In the genomic region with DNA sequence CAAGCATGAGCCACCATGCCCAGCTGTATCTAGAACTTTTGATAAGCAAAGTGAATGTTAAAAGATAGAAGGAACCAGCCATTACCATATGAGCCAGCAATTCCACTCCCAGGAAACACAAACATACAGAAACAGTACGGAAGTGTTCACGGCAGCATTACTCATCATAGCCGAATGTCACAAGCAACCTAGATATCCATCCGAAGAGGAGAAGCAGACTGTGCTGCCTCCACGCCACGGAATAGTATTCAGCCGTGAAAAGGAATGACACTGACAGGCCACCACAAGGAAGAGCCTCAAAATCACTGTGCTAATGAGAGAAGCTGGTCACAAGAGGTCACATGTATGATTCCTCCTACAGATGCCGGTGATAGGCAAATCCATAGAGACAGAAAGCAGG, we compare ENCODE assay signal across 12 cellular contexts. TPM values are rescaled to one million over a fixed set of nuclear protein-coding genes. Genes with fewer than 3 reads are reported as not detected.
A peak's percentile ranks its signal among the peaks of the same experiment; 100 is the strongest.
DNase-seq lines count a peak whose midpoint lies in the region; ATAC-seq and TF ChIP-seq lines count a peak whose summit lies in the region.
"Had no signal": no experiment of that assay in that cellular context is flagged by ENCODE, and none has a peak within 500 bp of the region (broad histone marks: within the 10 kb centered on the region; RNA-seq: fewer than 3 reads in every experiment).

No MANE protein-coding gene starts in this region.

- no peak overlapping the region for H3K27ac Mint-ChIP-seq in activated T-helper 17 cell treated with anti-CD3 and anti-CD28 coated beads, Interleukin-2, amount 50 U/mL, for 72 hours

- H4K20me1 ChIP-seq in KMS-11 (ENCODE audit: insufficient read depth) = no peaks in the 10 kb centered on the region

- 39 to 49% methylated on average over 8 of the region's 8 CpGs for WGBS in aorta, 2 donors

- H3K9me3 Mint-ChIP-seq in activated T-helper 17 cell treated with anti-CD3 and anti-CD28 coated beads, Interleukin-2, amount 50 U/mL, for 72 hours = no peaks in the 10 kb centered on the region

- H3K4me2 ChIP-seq in KMS-11 = peak overlapping the region; percentile 58; the same call in 1 of the 2 replicates

- ATAC-seq in activated T-helper 17 cell treated with anti-CD3 and anti-CD28 coated beads, Interleukin-2, amount 50 U/mL, for 72 hours (replicated peaks) = peak; percentile 61
- ATAC-seq in aorta (ENCODE audit: low FRiP score) (no peak), GM21515 (IDR thresholded peaks at IDR 0.05; ENCODE audit: unreplicated experiment) (no peak)

- H3K4me1 ChIP-seq in KMS-11 (ENCODE audit: low read depth, poor library complexity, severe bottlenecking) (peaks cover 94% of the 10 kb centered on the region), aorta (ENCODE audit: control insufficient read depth in 1 of 2, insufficient read depth in 2 of 2, low read length in 2 of 2) (peaks cover 0 to 1% of the 10 kb centered on the region in 2 donors)

- TF ChIP-seq CTCF in KMS-11 (conservative IDR thresholded peaks at IDR 0.05; ENCODE audit: low read depth, low read length) = no peak

- peaks cover 9% of the 10 kb centered on the region for H3K27me3 Mint-ChIP-seq in activated T-helper 17 cell treated with anti-CD3 and anti-CD28 coated beads, Interleukin-2, amount 50 U/mL, for 72 hours

- H3K27me3 ChIP-seq in KMS-11 (ENCODE audit: insufficient read depth, low read depth) (no peaks in the 10 kb centered on the region), aorta (ENCODE audit: control insufficient read depth in 1 of 2, insufficient read depth in 2 of 2, low read length in 1 of 2) (no peaks in the 10 kb centered on the region)

- H3K79me2 ChIP-seq in KMS-11 (ENCODE audit: insufficient read depth, low read depth) = no peaks in the 10 kb centered on the region

- H3K9me3 ChIP-seq in aorta (ENCODE audit: control insufficient read depth, low read length) = no peaks in the 10 kb centered on the region

- H3K27ac ChIP-seq in KMS-11 (peak overlapping the region; percentile 89; the same call in 1 of the 2 replicates), aorta (ENCODE audit: low read depth in 1 of 2, low read length in 2 of 2) (no peak overlapping the region)
- H3K27ac ChIP-seq: skin epidermis had no signal

- H3K36me3 ChIP-seq in KMS-11 (ENCODE audit: insufficient read depth) (no peaks in the 10 kb centered on the region), aorta (ENCODE audit: control insufficient read depth in 1 of 2, insufficient read depth in 2 of 2, low read length in 1 of 2) (no peaks in the 10 kb centered on the region)

- DNase-seq in AG08396 (ENCODE audit: low spot score) = peak; percentile 61
- DNase-seq in iris pigment epithelial cell (ENCODE audit: low read depth) = peak; percentile 90
- no peak for DNase-seq in aorta
- no peak for DNase-seq in activated naive CD4-positive, alpha-beta T cell treated with Interleukin-2 at 50 U/mL for 16 hours
- DNase-seq in GDM1 (lab: John Stamatoyannopoulos, UW) = no peak
- DNase-seq: activated gamma-delta T cell treated with Interleukin-2 at 50 U/mL for 16 hours, cortex of kidney, NCI-H1417 had no signal

- no peaks in the 10 kb centered on the region for H3K4me1 Mint-ChIP-seq in activated T-helper 17 cell treated with anti-CD3 and anti-CD28 coated beads, Interleukin-2, amount 50 U/mL, for 72 hours

- H3K9ac ChIP-seq in KMS-11 = no peak overlapping the region; the same call in 1 of the 2 replicates

- H2AFZ ChIP-seq in KMS-11 (ENCODE audit: low read depth) = no peak overlapping the region

- H3K4me3 Mint-ChIP-seq in activated T-helper 17 cell treated with anti-CD3 and anti-CD28 coated beads, Interleukin-2, amount 50 U/mL, for 72 hours = peak overlapping the region; percentile 16

- H3K4me3 ChIP-seq in KMS-11 (IDR thresholded peaks at IDR 0.05; ENCODE audit: insufficient read depth, low read depth, low read length) (no peak overlapping the region), aorta (ENCODE audit: low read length in 2 of 2) (no peak overlapping the region)
- H3K4me3 ChIP-seq: skin epidermis had no signal

- intact Hi-C loops in aorta (cut with DNase I) = loop anchor here in 1 of 2 donors (5.0 kb wide), 1 partner anchor 53 kb away; no protein-coding TSS in a partner anchor

- no peaks in the 10 kb centered on the region for H3K36me3 Mint-ChIP-seq in activated T-helper 17 cell treated with anti-CD3 and anti-CD28 coated beads, Interleukin-2, amount 50 U/mL, for 72 hours (ENCODE audit: low read depth)

RNA-seq across cellular contexts. Expression of a gene that starts 17.6 kb away (rescaled TPM):
- 1 to 10 TPM; 1.5 to 1.6 TPM for total RNA-seq in activated T-helper 17 cell treated with anti-CD3 and anti-CD28 coated beads, Interleukin-2, amount 50 U/mL, for 72 hours
- 10 to 100 TPM in 1 of 2 donors, 1 to 10 TPM in 1; 2.5 to 11.0 TPM for total RNA-seq in aorta
- 1 to 10 TPM in 1 of 2 donors, under 1 TPM in 1; 0.26 to 1.1 TPM for polyA plus RNA-seq in aorta

RNA-seq across cellular contexts. Expression of a gene that starts 39.6 kb away (rescaled TPM):
- 10 to 100 TPM; 15.2 to 20.9 TPM for total RNA-seq in activated T-helper 17 cell treated with anti-CD3 and anti-CD28 coated beads, Interleukin-2, amount 50 U/mL, for 72 hours
- 10 to 100 TPM; 22.5 to 30.8 TPM for total RNA-seq in aorta
- 10 to 100 TPM in 1 of 2 donors, 1 to 10 TPM in 1; 8.1 to 20.7 TPM for polyA plus RNA-seq in aorta

Comparison
In these comparisons a context has a peak if more than half of its experiments do, and no peak if none do; other contexts are left out.
1. DNase-seq: peak in AG08396 (single experiment) and iris pigment epithelial cell (single experiment); none in aorta (0 of 2), activated naive CD4-positive, alpha-beta T cell treated with Interleukin-2 at 50 U/mL for 16 hours (single experiment) and GDM1 (single experiment).